Comparison of ENCODE assay signal across 1 cellular context in genomic region chr6:39080246-39080875, GRCh38.
TF ChIP-seq lines count a peak whose summit lies in the region.

No MANE protein-coding gene starts in this region.

TF ChIP-seq in H1, 55 proteins besides CTCF, POLR2A, EP300 and RAD21 (continued from another document):
- TF ChIP-seq, protein P1, sequence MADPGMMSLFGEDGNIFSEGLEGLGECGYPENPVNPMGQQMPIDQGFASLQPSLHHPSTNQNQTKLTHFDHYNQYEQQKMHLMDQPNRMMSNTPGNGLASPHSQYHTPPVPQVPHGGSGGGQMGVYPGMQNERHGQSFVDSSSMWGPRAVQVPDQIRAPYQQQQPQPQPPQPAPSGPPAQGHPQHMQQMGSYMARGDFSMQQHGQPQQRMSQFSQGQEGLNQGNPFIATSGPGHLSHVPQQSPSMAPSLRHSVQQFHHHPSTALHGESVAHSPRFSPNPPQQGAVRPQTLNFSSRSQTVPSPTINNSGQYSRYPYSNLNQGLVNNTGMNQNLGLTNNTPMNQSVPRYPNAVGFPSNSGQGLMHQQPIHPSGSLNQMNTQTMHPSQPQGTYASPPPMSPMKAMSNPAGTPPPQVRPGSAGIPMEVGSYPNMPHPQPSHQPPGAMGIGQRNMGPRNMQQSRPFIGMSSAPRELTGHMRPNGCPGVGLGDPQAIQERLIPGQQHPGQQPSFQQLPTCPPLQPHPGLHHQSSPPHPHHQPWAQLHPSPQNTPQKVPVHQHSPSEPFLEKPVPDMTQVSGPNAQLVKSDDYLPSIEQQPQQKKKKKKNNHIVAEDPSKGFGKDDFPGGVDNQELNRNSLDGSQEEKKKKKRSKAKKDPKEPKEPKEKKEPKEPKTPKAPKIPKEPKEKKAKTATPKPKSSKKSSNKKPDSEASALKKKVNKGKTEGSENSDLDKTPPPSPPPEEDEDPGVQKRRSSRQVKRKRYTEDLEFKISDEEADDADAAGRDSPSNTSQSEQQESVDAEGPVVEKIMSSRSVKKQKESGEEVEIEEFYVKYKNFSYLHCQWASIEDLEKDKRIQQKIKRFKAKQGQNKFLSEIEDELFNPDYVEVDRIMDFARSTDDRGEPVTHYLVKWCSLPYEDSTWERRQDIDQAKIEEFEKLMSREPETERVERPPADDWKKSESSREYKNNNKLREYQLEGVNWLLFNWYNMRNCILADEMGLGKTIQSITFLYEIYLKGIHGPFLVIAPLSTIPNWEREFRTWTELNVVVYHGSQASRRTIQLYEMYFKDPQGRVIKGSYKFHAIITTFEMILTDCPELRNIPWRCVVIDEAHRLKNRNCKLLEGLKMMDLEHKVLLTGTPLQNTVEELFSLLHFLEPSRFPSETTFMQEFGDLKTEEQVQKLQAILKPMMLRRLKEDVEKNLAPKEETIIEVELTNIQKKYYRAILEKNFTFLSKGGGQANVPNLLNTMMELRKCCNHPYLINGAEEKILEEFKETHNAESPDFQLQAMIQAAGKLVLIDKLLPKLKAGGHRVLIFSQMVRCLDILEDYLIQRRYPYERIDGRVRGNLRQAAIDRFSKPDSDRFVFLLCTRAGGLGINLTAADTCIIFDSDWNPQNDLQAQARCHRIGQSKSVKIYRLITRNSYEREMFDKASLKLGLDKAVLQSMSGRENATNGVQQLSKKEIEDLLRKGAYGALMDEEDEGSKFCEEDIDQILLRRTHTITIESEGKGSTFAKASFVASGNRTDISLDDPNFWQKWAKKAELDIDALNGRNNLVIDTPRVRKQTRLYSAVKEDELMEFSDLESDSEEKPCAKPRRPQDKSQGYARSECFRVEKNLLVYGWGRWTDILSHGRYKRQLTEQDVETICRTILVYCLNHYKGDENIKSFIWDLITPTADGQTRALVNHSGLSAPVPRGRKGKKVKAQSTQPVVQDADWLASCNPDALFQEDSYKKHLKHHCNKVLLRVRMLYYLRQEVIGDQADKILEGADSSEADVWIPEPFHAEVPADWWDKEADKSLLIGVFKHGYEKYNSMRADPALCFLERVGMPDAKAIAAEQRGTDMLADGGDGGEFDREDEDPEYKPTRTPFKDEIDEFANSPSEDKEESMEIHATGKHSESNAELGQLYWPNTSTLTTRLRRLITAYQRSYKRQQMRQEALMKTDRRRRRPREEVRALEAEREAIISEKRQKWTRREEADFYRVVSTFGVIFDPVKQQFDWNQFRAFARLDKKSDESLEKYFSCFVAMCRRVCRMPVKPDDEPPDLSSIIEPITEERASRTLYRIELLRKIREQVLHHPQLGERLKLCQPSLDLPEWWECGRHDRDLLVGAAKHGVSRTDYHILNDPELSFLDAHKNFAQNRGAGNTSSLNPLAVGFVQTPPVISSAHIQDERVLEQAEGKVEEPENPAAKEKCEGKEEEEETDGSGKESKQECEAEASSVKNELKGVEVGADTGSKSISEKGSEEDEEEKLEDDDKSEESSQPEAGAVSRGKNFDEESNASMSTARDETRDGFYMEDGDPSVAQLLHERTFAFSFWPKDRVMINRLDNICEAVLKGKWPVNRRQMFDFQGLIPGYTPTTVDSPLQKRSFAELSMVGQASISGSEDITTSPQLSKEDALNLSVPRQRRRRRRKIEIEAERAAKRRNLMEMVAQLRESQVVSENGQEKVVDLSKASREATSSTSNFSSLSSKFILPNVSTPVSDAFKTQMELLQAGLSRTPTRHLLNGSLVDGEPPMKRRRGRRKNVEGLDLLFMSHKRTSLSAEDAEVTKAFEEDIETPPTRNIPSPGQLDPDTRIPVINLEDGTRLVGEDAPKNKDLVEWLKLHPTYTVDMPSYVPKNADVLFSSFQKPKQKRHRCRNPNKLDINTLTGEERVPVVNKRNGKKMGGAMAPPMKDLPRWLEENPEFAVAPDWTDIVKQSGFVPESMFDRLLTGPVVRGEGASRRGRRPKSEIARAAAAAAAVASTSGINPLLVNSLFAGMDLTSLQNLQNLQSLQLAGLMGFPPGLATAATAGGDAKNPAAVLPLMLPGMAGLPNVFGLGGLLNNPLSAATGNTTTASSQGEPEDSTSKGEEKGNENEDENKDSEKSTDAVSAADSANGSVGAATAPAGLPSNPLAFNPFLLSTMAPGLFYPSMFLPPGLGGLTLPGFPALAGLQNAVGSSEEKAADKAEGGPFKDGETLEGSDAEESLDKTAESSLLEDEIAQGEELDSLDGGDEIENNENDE (IDR thresholded peaks at IDR 0.05; ENCODE audit: insufficient replicate concordance, low read length) = no peak
- TF ChIP-seq FOSL1 (IDR thresholded peaks at IDR 0.05; ENCODE audit: insufficient read depth, low read depth, low read length) (no peak), TCF12 (IDR thresholded peaks at IDR 0.05; ENCODE audit: low read depth, low read length) (no peak), HDAC6 (IDR thresholded peaks at IDR 0.05; ENCODE audit: low read depth, low read length) (no peak), RXRA (IDR thresholded peaks at IDR 0.05; ENCODE audit: insufficient read depth, low read depth, low read length) (no peak), SRF (IDR thresholded peaks at IDR 0.05; ENCODE audit: low read depth, low read length) (no peak), BCL11A (IDR thresholded peaks at IDR 0.05; ENCODE audit: low read depth in 2 of 2, low read length in 2 of 2) (no peak)
